1 cellular context compared by ENCODE assay signal in the genomic region with DNA sequence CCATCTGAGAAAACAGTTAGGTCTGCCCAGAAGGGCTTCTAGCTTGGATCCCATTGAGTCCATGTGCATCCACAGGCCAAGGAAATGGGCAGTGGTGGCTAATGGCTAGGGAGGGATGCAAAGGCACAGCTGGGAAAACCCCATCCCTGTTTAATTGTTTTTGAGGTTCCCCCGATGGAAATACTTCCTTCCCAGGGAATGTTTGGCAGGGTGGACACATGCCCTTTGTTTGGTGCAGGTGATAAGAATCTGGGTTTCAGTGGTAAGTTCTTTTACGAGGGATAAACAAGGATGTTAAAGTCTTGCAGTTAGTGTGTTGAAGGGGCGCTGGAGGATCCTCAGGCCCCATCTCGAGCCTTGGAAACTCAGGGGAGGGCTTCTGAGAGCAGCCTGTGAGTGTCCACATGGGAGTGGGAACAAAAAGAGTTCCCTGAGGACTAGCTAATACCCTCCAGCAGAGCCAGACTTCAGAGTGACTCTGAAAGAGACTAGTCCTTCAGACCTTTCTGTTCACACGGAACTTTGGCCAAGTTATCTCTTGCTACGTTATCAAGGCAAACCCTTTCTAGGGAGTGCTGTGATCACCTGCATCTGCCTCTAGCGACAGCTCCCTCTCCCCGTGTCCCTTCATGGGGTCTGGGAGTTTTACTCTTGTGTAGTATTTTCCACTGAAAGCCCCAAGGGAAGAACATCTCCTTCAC.
TF ChIP-seq lines count a peak whose summit lies in the region.

No MANE protein-coding gene starts in this region.

TF ChIP-seq in HepG2, 621 proteins besides CTCF, POLR2A, EP300 and RAD21 (continued from another document):
- TF ChIP-seq, protein P1, sequence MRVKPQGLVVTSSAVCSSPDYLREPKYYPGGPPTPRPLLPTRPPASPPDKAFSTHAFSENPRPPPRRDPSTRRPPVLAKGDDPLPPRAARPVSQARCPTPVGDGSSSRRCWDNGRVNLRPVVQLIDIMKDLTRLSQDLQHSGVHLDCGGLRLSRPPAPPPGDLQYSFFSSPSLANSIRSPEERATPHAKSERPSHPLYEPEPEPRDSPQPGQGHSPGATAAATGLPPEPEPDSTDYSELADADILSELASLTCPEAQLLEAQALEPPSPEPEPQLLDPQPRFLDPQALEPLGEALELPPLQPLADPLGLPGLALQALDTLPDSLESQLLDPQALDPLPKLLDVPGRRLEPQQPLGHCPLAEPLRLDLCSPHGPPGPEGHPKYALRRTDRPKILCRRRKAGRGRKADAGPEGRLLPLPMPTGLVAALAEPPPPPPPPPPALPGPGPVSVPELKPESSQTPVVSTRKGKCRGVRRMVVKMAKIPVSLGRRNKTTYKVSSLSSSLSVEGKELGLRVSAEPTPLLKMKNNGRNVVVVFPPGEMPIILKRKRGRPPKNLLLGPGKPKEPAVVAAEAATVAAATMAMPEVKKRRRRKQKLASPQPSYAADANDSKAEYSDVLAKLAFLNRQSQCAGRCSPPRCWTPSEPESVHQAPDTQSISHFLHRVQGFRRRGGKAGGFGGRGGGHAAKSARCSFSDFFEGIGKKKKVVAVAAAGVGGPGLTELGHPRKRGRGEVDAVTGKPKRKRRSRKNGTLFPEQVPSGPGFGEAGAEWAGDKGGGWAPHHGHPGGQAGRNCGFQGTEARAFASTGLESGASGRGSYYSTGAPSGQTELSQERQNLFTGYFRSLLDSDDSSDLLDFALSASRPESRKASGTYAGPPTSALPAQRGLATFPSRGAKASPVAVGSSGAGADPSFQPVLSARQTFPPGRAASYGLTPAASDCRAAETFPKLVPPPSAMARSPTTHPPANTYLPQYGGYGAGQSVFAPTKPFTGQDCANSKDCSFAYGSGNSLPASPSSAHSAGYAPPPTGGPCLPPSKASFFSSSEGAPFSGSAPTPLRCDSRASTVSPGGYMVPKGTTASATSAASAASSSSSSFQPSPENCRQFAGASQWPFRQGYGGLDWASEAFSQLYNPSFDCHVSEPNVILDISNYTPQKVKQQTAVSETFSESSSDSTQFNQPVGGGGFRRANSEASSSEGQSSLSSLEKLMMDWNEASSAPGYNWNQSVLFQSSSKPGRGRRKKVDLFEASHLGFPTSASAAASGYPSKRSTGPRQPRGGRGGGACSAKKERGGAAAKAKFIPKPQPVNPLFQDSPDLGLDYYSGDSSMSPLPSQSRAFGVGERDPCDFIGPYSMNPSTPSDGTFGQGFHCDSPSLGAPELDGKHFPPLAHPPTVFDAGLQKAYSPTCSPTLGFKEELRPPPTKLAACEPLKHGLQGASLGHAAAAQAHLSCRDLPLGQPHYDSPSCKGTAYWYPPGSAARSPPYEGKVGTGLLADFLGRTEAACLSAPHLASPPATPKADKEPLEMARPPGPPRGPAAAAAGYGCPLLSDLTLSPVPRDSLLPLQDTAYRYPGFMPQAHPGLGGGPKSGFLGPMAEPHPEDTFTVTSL (CRISPR knock-in tag; IDR thresholded peaks at IDR 0.05; ENCODE audit: borderline replicate concordance): no peak
- no peak for TF ChIP-seq ZNF788 (CRISPR knock-in tag; IDR thresholded peaks at IDR 0.05; ENCODE audit: borderline replicate concordance)
- no peak for TF ChIP-seq ZNF674 (CRISPR knock-in tag; IDR thresholded peaks at IDR 0.05; ENCODE audit: low read depth)
- TF ChIP-seq BRCA1 (CRISPR knock-in tag; IDR thresholded peaks at IDR 0.05): no peak
- TF ChIP-seq, protein P2, sequence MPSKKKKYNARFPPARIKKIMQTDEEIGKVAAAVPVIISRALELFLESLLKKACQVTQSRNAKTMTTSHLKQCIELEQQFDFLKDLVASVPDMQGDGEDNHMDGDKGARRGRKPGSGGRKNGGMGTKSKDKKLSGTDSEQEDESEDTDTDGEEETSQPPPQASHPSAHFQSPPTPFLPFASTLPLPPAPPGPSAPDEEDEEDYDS (CRISPR knock-in tag; IDR thresholded peaks at IDR 0.05): no peak
- no peak for TF ChIP-seq KLF15 (CRISPR knock-in tag; IDR thresholded peaks at IDR 0.05; ENCODE audit: borderline replicate concordance)
- TF ChIP-seq ZSCAN31 (CRISPR knock-in tag; IDR thresholded peaks at IDR 0.05; ENCODE audit: low read depth): no peak
